Comparison of ENCODE assay signal across 14 cellular contexts in the genomic region with DNA sequence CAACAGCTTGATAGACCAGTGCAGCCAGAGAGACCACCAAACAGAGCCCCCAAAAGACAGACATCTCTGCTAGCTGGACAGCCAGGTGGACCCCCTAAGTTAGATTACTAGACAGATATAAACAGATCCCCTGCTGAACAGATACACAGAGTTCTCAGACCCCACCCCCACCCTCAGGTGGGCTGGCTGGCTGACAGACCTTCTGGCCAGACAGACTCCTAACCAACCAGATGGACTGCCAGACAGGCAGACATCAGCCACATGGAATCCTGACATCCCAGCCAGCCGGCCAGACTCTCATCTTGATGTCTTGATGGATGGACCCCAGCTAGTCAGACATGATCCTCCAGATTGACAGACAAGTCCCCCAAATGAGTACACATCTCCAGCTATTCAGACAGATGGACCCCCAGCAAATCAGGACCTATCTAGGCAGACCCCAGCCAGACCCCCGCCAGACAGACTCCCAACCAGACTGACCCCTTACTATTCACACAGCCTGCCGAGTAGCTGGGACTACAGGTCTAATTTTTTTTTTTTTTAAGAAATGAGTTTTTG. TPM values are rescaled to one million over a fixed set of nuclear protein-coding genes. Genes with fewer than 3 reads are reported as not detected.
DNase-seq lines count a peak whose midpoint lies in the region; ATAC-seq, FAIRE-seq and TF ChIP-seq lines count a peak whose summit lies in the region.
"Had no signal": no experiment of that assay in that cellular context is flagged by ENCODE, and none has a peak within 500 bp of the region (broad histone marks: within the 10 kb centered on the region; RNA-seq: fewer than 3 reads in every experiment).

No MANE protein-coding gene starts in this region.

- peak overlapping the region; percentile 95 for H3K4me3 Mint-ChIP-seq in activated naive CD8-positive, alpha-beta T cell treated with anti-CD3 and anti-CD28 coated beads, Interleukin-2, amount 10 ng/mL, durations not matched to agents 7 days and 5 days
- H3K4me3 Mint-ChIP-seq in mesothelial cell of epicardium: peak overlapping the region; percentile 86

- no peak for TF ChIP-seq POLR2A in erythroblast (IDR thresholded peaks at IDR 0.05; ENCODE audit: low read length)

- H3K27ac Mint-ChIP-seq in activated naive CD8-positive, alpha-beta T cell treated with anti-CD3 and anti-CD28 coated beads, Interleukin-2, amount 10 ng/mL, durations not matched to agents 7 days and 5 days: peak overlapping the region; percentile 23
- H3K27ac Mint-ChIP-seq in mesothelial cell of epicardium: no peak overlapping the region

- DNase-seq in AG04449 (ENCODE audit: low read depth, low spot score) (no peak), mesothelial cell of epicardium (ENCODE audit: low spot score in 2 of 2, unreplicated experiment in 2 of 2) (no peak), erythroblast (lab: John Stamatoyannopoulos, UW) (no peak), GM19239 (ENCODE audit: insufficient read length, low spot score) (no peak), NCI-H128 (lab: John Stamatoyannopoulos, UW; ENCODE audit: unreplicated experiment) (no peak)
- DNase-seq in activated naive CD8-positive, alpha-beta T cell treated with anti-CD3 and anti-CD28 coated beads, Interleukin-2, amount 10 ng/mL, durations not matched to agents 7 days and 5 days: no peak
- DNase-seq: amygdala; DMS79; mesendoderm; NCI-H524; stimulated activated CD4-positive, alpha-beta T cell treated with anti-CD3 and anti-CD28 coated beads, Interleukin-4, amount 100 ng/mL, for 1 hour; uterus had no signal

- ATAC-seq in activated naive CD8-positive, alpha-beta T cell treated with anti-CD3 and anti-CD28 coated beads, Interleukin-2, amount 10 ng/mL, durations not matched to agents 7 days and 5 days (ENCODE audit: low read depth): no peak
- no peak for ATAC-seq in HG03442 (IDR thresholded peaks at IDR 0.05; ENCODE audit: unreplicated experiment)

- H3K4me3 ChIP-seq in AG04449 (ENCODE audit: low read depth, low read length) (peak overlapping the region; percentile 90), GM12875 (ENCODE audit: low read depth, low read length) (peak overlapping the region; percentile 93)

- TF ChIP-seq CTCF in AG04449 (IDR thresholded peaks at IDR 0.05; ENCODE audit: insufficient read depth, low read length, missing control alignments) (no peak), GM12875 (IDR thresholded peaks at IDR 0.05; ENCODE audit: borderline replicate concordance, insufficient read depth, low read depth, low read length) (no peak), mesothelial cell of epicardium (IDR thresholded peaks at IDR 0.05; ENCODE audit: unreplicated experiment) (no peak)

- no peak for FAIRE-seq in GM19239 (lab: Jason Lieb, UNC)

- H3K36me3 Mint-ChIP-seq in activated naive CD8-positive, alpha-beta T cell treated with anti-CD3 and anti-CD28 coated beads, Interleukin-2, amount 10 ng/mL, durations not matched to agents 7 days and 5 days: peaks cover 28% of the 10 kb centered on the region
- peaks cover 14% of the 10 kb centered on the region for H3K36me3 Mint-ChIP-seq in mesothelial cell of epicardium

- POLR2A ChIA-PET in AG04449 (lab: Yijun Ruan, JAX): interaction anchor here (1.1 to 1.7 kb wide), 2 partner anchors 16 to 31 kb away, joined by 6 read pairs; partner anchors contain the start of gene IMP4
- POLR2A ChIA-PET in activated naive CD8-positive, alpha-beta T cell treated with anti-CD3 and anti-CD28 coated beads, Interleukin-2, amount 10 ng/mL, durations not matched to agents 7 days and 5 days (lab: Charles Lee): interaction anchor here (1.2 to 1.9 kb wide), 2 partner anchors 17 to 32 kb away, joined by 5 to 26 read pairs; partner anchors contain the start of gene IMP4

- CTCF ChIA-PET in AG04449 (lab: Yijun Ruan, JAX): interaction anchor here (1.2 to 2.5 kb wide), 6 partner anchors 10 to 40 kb away, joined by 6 to 53 read pairs (median 34); partner anchors contain the start of genes IMP4 and PTPN18

- peaks cover 4% of the 10 kb centered on the region for H3K27me3 Mint-ChIP-seq in activated naive CD8-positive, alpha-beta T cell treated with anti-CD3 and anti-CD28 coated beads, Interleukin-2, amount 10 ng/mL, durations not matched to agents 7 days and 5 days
- H3K27me3 Mint-ChIP-seq in mesothelial cell of epicardium (ENCODE audit: low read depth): no peaks in the 10 kb centered on the region

- H3K9me3 Mint-ChIP-seq in activated naive CD8-positive, alpha-beta T cell treated with anti-CD3 and anti-CD28 coated beads, Interleukin-2, amount 10 ng/mL, durations not matched to agents 7 days and 5 days: no peaks in the 10 kb centered on the region
- H3K9me3 Mint-ChIP-seq in mesothelial cell of epicardium: no peaks in the 10 kb centered on the region

- H3K4me1 Mint-ChIP-seq in activated naive CD8-positive, alpha-beta T cell treated with anti-CD3 and anti-CD28 coated beads, Interleukin-2, amount 10 ng/mL, durations not matched to agents 7 days and 5 days: peaks cover 60% of the 10 kb centered on the region
- peaks cover 20% of the 10 kb centered on the region for H3K4me1 Mint-ChIP-seq in mesothelial cell of epicardium

RNA-seq across cellular contexts. Expression of gene PTPN18, which starts 18.0 kb away (rescaled TPM):
- 10 to 100 TPM; 57.7 to 64.5 TPM for total RNA-seq in activated naive CD8-positive, alpha-beta T cell treated with anti-CD3 and anti-CD28 coated beads, Interleukin-2, amount 10 ng/mL, durations not matched to agents 7 days and 5 days
- 20.1 to 23.2 TPM (median 21.3 TPM) in 3 replicates for total RNA-seq in mesothelial cell of epicardium

RNA-seq across cellular contexts. Expression of gene IMP4, which starts 31.2 kb away (rescaled TPM):
- total RNA-seq in activated naive CD8-positive, alpha-beta T cell treated with anti-CD3 and anti-CD28 coated beads, Interleukin-2, amount 10 ng/mL, durations not matched to agents 7 days and 5 days: 10 to 100 TPM; 64.9 to 65.8 TPM
- 41.7 to 46.9 TPM (median 46.9 TPM) in 3 replicates for total RNA-seq in mesothelial cell of epicardium
